8 cellular contexts compared by ENCODE assay signal in the genomic region with DNA sequence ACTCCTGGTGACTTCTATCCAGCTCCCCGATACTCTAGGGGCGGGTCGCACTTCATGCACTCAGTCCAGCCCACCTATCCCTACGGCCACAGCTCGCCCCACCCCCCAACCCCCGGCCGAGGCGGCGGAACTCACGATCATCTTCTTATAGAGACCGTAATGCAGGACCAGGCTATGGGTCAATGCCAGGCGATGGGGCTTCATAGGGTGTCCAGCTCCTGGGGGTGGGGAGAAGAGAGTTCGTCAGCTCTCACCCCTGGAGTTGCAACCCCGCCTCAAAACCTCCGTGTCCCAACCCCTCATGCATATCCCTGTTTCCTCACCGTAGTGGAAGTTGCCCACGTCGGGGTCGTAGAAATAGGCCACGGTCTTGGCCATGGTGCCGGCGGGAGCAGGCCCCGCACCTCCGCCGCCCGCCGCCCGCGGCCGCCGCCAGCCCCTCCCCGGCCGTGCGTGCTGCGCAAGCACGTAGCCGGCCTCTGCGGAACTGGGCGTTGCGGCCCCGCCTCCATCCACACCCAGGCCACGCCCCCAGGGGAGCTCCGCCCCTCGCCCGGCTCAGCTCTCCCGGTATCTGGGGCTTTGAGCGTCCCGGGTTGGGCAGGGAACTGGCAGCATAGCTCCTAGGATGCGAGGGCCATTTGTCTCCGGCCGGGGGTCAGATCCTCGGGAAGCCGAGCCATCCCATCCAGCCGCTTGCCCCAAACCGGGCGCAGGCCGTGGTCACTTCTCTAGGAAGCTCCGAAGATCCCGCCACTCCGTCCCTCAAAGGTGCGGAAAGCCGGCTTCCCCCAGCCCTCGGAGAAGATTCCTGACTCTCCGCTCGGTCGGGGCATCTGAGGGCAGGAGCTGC. TPM values are rescaled to one million over a fixed set of nuclear protein-coding genes. Genes with fewer than 3 reads are reported as not detected.
A peak's percentile ranks its signal among the peaks of the same experiment; 100 is the strongest.
DNase-seq lines count a peak whose midpoint lies in the region; ATAC-seq and TF ChIP-seq lines count a peak whose summit lies in the region.

A gene (minus strand): TSS at position 437 of the 853 bp plus-strand sequence. CDS start 59 bp downstream, at position 378.
A gene with protein sequence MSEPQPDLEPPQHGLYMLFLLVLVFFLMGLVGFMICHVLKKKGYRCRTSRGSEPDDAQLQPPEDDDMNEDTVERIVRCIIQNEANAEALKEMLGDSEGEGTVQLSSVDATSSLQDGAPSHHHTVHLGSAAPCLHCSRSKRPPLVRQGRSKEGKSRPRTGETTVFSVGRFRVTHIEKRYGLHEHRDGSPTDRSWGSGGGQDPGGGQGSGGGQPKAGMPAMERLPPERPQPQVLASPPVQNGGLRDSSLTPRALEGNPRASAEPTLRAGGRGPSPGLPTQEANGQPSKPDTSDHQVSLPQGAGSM (plus strand): TSS at position 585 of the 853 bp plus-strand sequence. CDS start 1,229 bp downstream, outside the sequence.

- TF ChIP-seq CTCF in OCI-LY3 (IDR thresholded peaks at IDR 0.05; ENCODE audit: low read depth, low read length), result no peak

- H3K4me3 ChIP-seq in OCI-LY3 (ENCODE audit: low read length) (peak within 1 kb of the TSS; percentile 95), mucosa of rectum (ENCODE audit: low read length in 2 of 2) (peak within 1 kb of the TSS; percentile 83 to 97)

- peak within 1 kb of the TSS; percentile 98 for H3K27ac ChIP-seq in OCI-LY3 (ENCODE audit: low read length)
- H3K27ac ChIP-seq in epithelial cell of prostate, result peak within 1 kb of the TSS; percentile 58
- H3K27ac ChIP-seq in mucosa of rectum (ENCODE audit: low read depth in 2 of 2, low read length in 2 of 2), result peak within 1 kb of the TSS; percentile 64 to 76

- peak within 1 kb of the TSS; percentile 98 for H3K9ac ChIP-seq in OCI-LY3 (ENCODE audit: low read length)
- peak within 1 kb of the TSS; percentile 72 to 97 for H3K9ac ChIP-seq in mucosa of rectum (ENCODE audit: low read depth in 1 of 2, low read length in 2 of 2)

- H2AFZ ChIP-seq in OCI-LY3 (ENCODE audit: low read depth, low read length), result peak within 1 kb of the TSS; percentile 39; the same call in 1 of the 2 replicates

- peaks cover 22% of the 10 kb centered on the region for H4K20me1 ChIP-seq in OCI-LY3 (ENCODE audit: insufficient read depth, low read length)

- peak; percentile 53 for ATAC-seq in GM21367 (IDR thresholded peaks at IDR 0.05; ENCODE audit: unreplicated experiment)

- H3K4me1 ChIP-seq in OCI-LY3 (ENCODE audit: low read length), result peaks cover 54% of the 10 kb centered on the region
- H3K4me1 ChIP-seq in mucosa of rectum (ENCODE audit: control insufficient read depth in 2 of 2, insufficient read depth in 2 of 2, low read length in 2 of 2), result peaks cover 14 to 19% of the 10 kb centered on the region in 2 donors

- peaks cover 61% of the 10 kb centered on the region for H3K79me2 ChIP-seq in OCI-LY3 (ENCODE audit: low read length)

- in situ Hi-C loops in Caki2 (cut with HindIII; ENCODE audit: low pct_unique_long_range_greater_than_20kb, low sequenced_read_pairs), result no loop called here

- H3K27me3 ChIP-seq in OCI-LY3 (ENCODE audit: low read depth, low read length) (no peaks in the 10 kb centered on the region), mucosa of rectum (ENCODE audit: control insufficient read depth in 2 of 2, insufficient read depth in 2 of 2, low read length in 2 of 2) (no peaks in the 10 kb centered on the region)

- H3K9me3 ChIP-seq in OCI-LY3 (ENCODE audit: insufficient read depth, low read length) (no peaks in the 10 kb centered on the region), mucosa of rectum (ENCODE audit: control insufficient read depth in 2 of 2, low read length in 2 of 2) (no peaks in the 10 kb centered on the region)

- DNase-seq in Caki2 (ENCODE audit: low read depth) (peak; percentile 86), HUDEP-2 (lab: John Stamatoyannopoulos, UW; ENCODE audit: unreplicated experiment in 76 of 76) (peak in 73 of 76 experiments; percentile 26 to 95 (median 82)), activated T-cell treated with anti-CD3 and anti-CD28 coated beads for 1 hour (ENCODE audit: low read depth) (peak; percentile 93), epithelial cell of prostate (ENCODE audit: low read depth, low spot score) (no peak)
- DNase-seq in stimulated activated CD8-positive, alpha-beta memory T cell treated with anti-CD3 and anti-CD28 coated beads, Interleukin-4, amount 100 ng/mL, for 24 hours (ENCODE audit: low read depth), result peak; percentile 86

- peak within 1 kb of the TSS; percentile 95 for H3K4me2 ChIP-seq in OCI-LY3 (ENCODE audit: low read length)

- peaks cover 16% of the 10 kb centered on the region for H3K36me3 ChIP-seq in OCI-LY3 (replicated peaks; ENCODE audit: low read depth, low read length)
- peaks cover 5 to 14% of the 10 kb centered on the region in 2 donors for H3K36me3 ChIP-seq in mucosa of rectum (ENCODE audit: control insufficient read depth in 2 of 2, insufficient read depth in 2 of 2, low read length in 2 of 2)

RNA-seq across cellular contexts. Expression of the first gene that starts in this region (rescaled TPM):
- total RNA-seq in Caki2 (2014; rRNA removed; shearing (Covaris generic); ENCODE audit: low replicate concordance), result 89.9 and 114 TPM in 2 replicates

RNA-seq across cellular contexts. Expression of the second gene that starts in this region (rescaled TPM):
- 2.6 and 2.7 TPM in 2 replicates for total RNA-seq in Caki2 (2014; rRNA removed; shearing (Covaris generic); ENCODE audit: low replicate concordance)
